Comparison of ENCODE assay signal across 8 cellular contexts in the genomic region with DNA sequence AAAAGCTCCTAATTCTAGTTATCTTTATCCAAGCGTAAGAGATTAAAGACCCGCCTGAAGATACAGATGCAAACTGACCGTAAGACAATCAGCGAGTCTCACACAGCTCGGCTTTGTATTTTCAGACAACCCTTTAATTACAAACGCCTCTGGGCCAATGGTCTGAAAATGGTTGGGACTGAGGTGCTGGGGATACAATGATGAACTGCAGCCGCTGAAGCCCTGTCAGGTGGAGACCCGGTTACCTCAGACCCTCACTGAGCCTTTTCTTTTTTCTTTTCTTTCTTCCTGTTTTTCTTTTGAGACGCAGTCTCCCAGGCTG. TPM values are rescaled to one million over a fixed set of nuclear protein-coding genes. Genes with fewer than 3 reads are reported as not detected.
DNase-seq lines count a peak whose midpoint lies in the region; ATAC-seq and TF ChIP-seq lines count a peak whose summit lies in the region.

No MANE protein-coding gene starts in this region.

- ATAC-seq in GM21717 (IDR thresholded peaks at IDR 0.05; ENCODE audit: unreplicated experiment) (peak; percentile 9), left colon (peak; percentile 4), GM18519 (IDR thresholded peaks at IDR 0.05; ENCODE audit: low FRiP score, unreplicated experiment) (no peak)

- H3K27me3 ChIP-seq in mammary epithelial cell (ENCODE audit: insufficient read depth, low read length) = no peaks in the 10 kb centered on the region

- in situ Hi-C loops in mammary epithelial cell (cut with MboI; ENCODE audit: low sequenced_read_pairs in 2 of 2) = no loop called here

- peak overlapping the region; percentile 67 for H3K4me2 ChIP-seq in mammary epithelial cell (ENCODE audit: insufficient read depth, low read depth, low read length)

- H3K79me2 ChIP-seq in mammary epithelial cell (ENCODE audit: insufficient read depth, low read length) = peaks cover 13% of the 10 kb centered on the region

- peak overlapping the region; percentile 83 to 94 (median 85) for H3K4me3 ChIP-seq in mammary epithelial cell (replicated peaks in 1 of 3; ENCODE audit: insufficient read depth in 1 of 3, low read depth in 2 of 3, low read length in 3 of 3)

- no TSS peak for BruUV-seq in mammary epithelial cell (replicated peaks; lab: Mats Ljungman, UMichigan)

- no peaks in the 10 kb centered on the region for H4K20me1 ChIP-seq in mammary epithelial cell (ENCODE audit: insufficient read depth, low read length)

- 13% methylated on average over 9 of the region's 9 CpGs for WGBS in mammary epithelial cell (ENCODE audit: low coverage, missing lambda C conversion rate)

- dilution Hi-C loops in mammary epithelial cell (cut with HindIII; ENCODE audit: low sequenced_read_pairs) = no loop called here

- no peak for TF ChIP-seq CTCF in mammary epithelial cell (conservative IDR thresholded peaks at IDR 0.05 in 1 of 2, IDR thresholded peaks at IDR 0.05 in 1 of 2; ENCODE audit: extremely low read depth in 1 of 2, insufficient read depth in 1 of 2, low read depth in 1 of 2, low read length in 2 of 2)

- no peaks in the 10 kb centered on the region for H3K36me3 ChIP-seq in mammary epithelial cell (ENCODE audit: insufficient read depth, low read length)

- H2AFZ ChIP-seq in mammary epithelial cell (ENCODE audit: low read depth, low read length) = peak overlapping the region; percentile 80

- intact Hi-C loops in mammary epithelial cell (cut with micrococcal nuclease) = loop anchor here (2.0 kb wide), 1 partner anchor 100 kb away; a partner anchor contains a TSS
- intact Hi-C loops in left colon (cut with DNase I, micrococcal nuclease) = no loop called here

- peaks cover 7% of the 10 kb centered on the region for H3K4me1 ChIP-seq in mammary epithelial cell (ENCODE audit: insufficient read depth, low read length)

- H3K27ac ChIP-seq in mammary epithelial cell (ENCODE audit: insufficient read depth, low read depth, low read length) = peak overlapping the region; percentile 53
- peak overlapping the region; percentile 63 for H3K27ac ChIP-seq in temporal lobe (ENCODE audit: low read depth, low read length)

- H3K9me3 ChIP-seq in mammary epithelial cell (replicated peaks; ENCODE audit: insufficient read depth, low read length) = no peaks in the 10 kb centered on the region

- H3K9ac ChIP-seq in mammary epithelial cell (ENCODE audit: insufficient read depth, low read length) = peak overlapping the region; percentile 92

- CTCF ChIA-PET in mammary epithelial cell (lab: Charles Lee; ENCODE audit: low non-redundant PET) = interaction anchor here (0.6 kb wide), 2 partner anchors 216 to 680 kb away, joined by 3 to 13 read pairs; no protein-coding TSS in a partner anchor

- DNase-seq in NCI-H1105 treated with DMSO at 0.1 percent for 48 hours (lab: John Stamatoyannopoulos, UW) (peak; percentile 23), NCI-H1105 (lab: John Stamatoyannopoulos, UW) (no peak), NCI-H2081 (lab: John Stamatoyannopoulos, UW) (peak; percentile 6 to 45), mammary epithelial cell (no peak), left colon (no peak)

RNA-seq across cellular contexts. Expression of a gene that starts 0.7 kb away (rescaled TPM):
- total RNA-seq in mammary epithelial cell = 10 to 100 TPM; 23.8 to 41.5 TPM
- polyA plus RNA-seq in mammary epithelial cell = 17.8 TPM
- not detected for polyA minus RNA-seq in mammary epithelial cell
- 10 to 100 TPM; 13.3 to 17.5 TPM for total RNA-seq in left colon
- total RNA-seq in temporal lobe = 26.1 TPM

Comparison
In these comparisons a context has a peak if more than half of its experiments do, and no peak if none do; other contexts are left out.
1. DNase-seq: peak in NCI-H1105 treated with DMSO at 0.1 percent for 48 hours (single experiment) and NCI-H2081 (2 of 2); none in NCI-H1105 (single experiment), mammary epithelial cell (single experiment) and left colon (0 of 2).